Comparison of ENCODE assay signal across 25 cellular contexts in the genomic region with DNA sequence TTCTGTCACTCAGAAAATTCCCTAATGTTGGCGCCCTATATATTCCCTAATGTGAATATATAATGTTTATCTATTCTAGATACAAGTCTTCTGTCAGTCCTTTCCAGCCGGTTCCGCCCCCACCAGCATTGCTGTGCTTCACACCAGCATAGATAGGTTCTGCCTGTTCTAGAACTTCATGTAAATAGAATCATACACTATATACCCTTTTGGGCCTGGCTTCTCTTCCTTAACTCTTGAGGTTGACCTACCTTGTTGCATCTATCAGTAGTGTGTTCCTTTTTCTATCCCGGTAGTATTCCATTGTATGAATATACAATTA. TPM values are rescaled to one million over a fixed set of nuclear protein-coding genes. Genes with fewer than 3 reads are reported as not detected.
"Had no signal": no experiment of that assay in that cellular context is flagged by ENCODE, and none has a peak within 500 bp of the region (broad histone marks: within the 10 kb centered on the region; RNA-seq: fewer than 3 reads in every experiment).

No MANE protein-coding gene starts in this region.

- ATAC-seq: K562, Panc1, PC-3 had no signal

- DNase-seq: Kasumi-1, MM.1S, NCI-H1092 treated with DMSO at 0.1 percent for 48 hours, NCI-H1436, NCI-H187, NCI-H2029, NCI-H2081 treated with DMSO at 0.1 percent for 48 hours, NCI-H2171, NCI-H226, NCI-H446, NCI-H510A, NCI-H524 treated with DMSO at 0.1 percent for 48 hours, NCI-H69, NCI-H774, PC-3, SHP77, SK-N-SH had no signal

- H3K4me3 ChIP-seq: K562 had no signal

- H3K27ac ChIP-seq: HL-60, KMS-11, RWPE1 had no signal

- H3K9me3 ChIP-seq: SK-N-SH had no signal

RNA-seq across cellular contexts. Expression of a gene that starts 34.6 kb away (rescaled TPM):
- total RNA-seq: K562, M059J, OCI-LY7, PC-3, SK-MEL-5 had no signal

RNA-seq across cellular contexts. Expression of a gene that starts 37.5 kb away (rescaled TPM):
- total RNA-seq: K562, M059J, OCI-LY7, PC-3, SK-MEL-5 had no signal
